Comparison of ENCODE assay signal across 8 cellular contexts in the genomic region with DNA sequence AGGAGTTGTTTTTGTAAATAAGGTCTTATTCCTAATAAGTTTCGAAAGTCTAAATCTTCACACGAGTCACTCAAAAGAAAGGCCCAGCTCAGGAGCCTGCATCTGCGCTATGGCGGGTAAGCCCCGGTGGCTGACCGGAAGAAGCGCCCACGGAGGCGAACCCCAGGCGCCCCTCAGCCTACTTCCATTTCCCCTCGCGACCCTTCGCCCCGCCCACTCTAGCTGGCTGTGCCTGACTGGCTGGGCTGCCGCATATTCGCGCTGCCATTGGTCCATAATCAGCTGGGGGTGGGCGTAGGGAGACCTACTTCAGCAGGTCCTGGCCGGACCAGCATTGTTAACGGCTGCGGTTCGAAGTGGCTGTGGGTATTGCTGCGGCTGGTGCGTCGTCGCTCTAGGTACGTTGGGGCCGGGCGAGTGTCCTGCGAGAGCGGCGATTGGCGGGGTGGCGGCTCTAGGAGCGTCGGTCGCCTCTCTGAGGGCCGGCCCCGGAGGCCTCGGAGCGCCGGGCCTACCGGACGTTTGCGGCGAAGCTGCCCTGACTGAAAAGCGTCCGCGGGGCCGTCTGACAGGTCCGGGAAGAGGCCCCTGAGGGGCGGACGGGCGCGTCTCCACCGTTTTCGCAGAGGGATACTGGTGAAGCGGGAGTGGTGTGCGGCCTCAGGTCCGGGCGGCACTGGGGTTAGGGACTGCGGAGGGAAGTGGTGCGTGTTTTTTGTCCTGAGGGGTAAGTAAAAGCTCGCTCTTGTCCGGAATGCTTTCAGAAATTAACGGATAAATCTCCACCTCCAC. TPM values are rescaled to one million over a fixed set of nuclear protein-coding genes. Genes with fewer than 3 reads are reported as not detected.
DNase-seq lines count a peak whose midpoint lies in the region; ATAC-seq and TF ChIP-seq lines count a peak whose summit lies in the region.

A gene with protein sequence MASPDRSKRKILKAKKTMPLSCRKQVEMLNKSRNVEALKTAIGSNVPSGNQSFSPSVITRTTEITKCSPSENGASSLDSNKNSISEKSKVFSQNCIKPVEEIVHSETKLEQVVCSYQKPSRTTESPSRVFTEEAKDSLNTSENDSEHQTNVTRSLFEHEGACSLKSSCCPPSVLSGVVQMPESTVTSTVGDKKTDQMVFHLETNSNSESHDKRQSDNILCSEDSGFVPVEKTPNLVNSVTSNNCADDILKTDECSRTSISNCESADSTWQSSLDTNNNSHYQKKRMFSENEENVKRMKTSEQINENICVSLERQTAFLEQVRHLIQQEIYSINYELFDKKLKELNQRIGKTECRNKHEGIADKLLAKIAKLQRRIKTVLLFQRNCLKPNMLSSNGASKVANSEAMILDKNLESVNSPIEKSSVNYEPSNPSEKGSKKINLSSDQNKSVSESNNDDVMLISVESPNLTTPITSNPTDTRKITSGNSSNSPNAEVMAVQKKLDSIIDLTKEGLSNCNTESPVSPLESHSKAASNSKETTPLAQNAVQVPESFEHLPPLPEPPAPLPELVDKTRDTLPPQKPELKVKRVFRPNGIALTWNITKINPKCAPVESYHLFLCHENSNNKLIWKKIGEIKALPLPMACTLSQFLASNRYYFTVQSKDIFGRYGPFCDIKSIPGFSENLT (plus strand): TSS at position 337 of the 792 bp plus-strand sequence. CDS start 44,560 bp downstream, outside the sequence.

- peak; percentile 97 for DNase-seq in GM12865 (ENCODE audit: low read depth)
- peak; percentile 80 for DNase-seq in NCI-H524 treated with DMSO at 0.1 percent for 48 hours (lab: John Stamatoyannopoulos, UW)
- DNase-seq in activated T-cell treated with anti-CD3 and anti-CD28 coated beads for 1 hour (ENCODE audit: low read depth), result peak; percentile 84
- peak; percentile 50 for DNase-seq in epithelial cell of proximal tubule (ENCODE audit: low read depth)
- peak; percentile 83 for DNase-seq in mucosa of gallbladder (ENCODE audit: low spot score)
- peak; percentile 60 to 79 for DNase-seq in stimulated activated CD8-positive, alpha-beta memory T cell treated with anti-CD3 and anti-CD28 coated beads, Interleukin-4, amount 100 ng/mL, for 1 hour (ENCODE audit: low read depth in 2 of 2, low spot score in 1 of 2)
- DNase-seq in NCI-H146 treated with DMSO at 0.1 percent for 48 hours (lab: John Stamatoyannopoulos, UW; ENCODE audit: unreplicated experiment), result no peak

- ATAC-seq in HG02759 (IDR thresholded peaks at IDR 0.05; ENCODE audit: unreplicated experiment), result peak; percentile 96

- TF ChIP-seq CTCF in GM12865 (IDR thresholded peaks at IDR 0.05; ENCODE audit: insufficient read depth, low read depth, low read length, missing control alignments) (no peak), epithelial cell of proximal tubule (conservative IDR thresholded peaks at IDR 0.05; ENCODE audit: low read depth, low read length) (no peak)

- H3K4me3 ChIP-seq in GM12865 (ENCODE audit: low read depth, low read length) (peak within 1 kb of the TSS; percentile 66), epithelial cell of proximal tubule (ENCODE audit: low read depth, low read length) (peak within 1 kb of the TSS; percentile 82)

RNA-seq across cellular contexts. Expression of the gene that starts here (rescaled TPM):
- total RNA-seq in epithelial cell of proximal tubule (5.6 and 8.9 TPM in 2 replicates), mucosa of gallbladder (13.6 TPM)
